In the genomic region with DNA sequence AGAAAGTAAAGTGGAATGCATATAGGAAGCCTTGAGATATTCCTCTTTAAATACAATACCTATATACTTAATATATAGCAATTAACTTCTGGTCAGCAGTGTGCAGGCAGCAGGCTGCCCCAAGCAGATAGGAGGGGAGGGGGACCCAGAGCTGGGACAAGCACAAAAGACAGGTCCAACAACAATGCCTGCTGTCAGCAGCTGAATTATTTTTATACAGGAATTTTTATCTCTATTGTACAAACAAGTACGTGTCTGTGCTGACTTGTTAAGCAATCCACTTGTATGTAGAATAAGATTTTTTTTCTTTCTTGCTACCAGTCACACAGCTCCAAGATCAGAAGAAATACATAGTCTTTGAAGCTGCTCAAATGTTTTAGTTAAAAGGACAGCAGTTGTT, we compare ENCODE assay signal across 25 cellular contexts. TPM values are rescaled to one million over a fixed set of nuclear protein-coding genes. Genes with fewer than 3 reads are reported as not detected.
DNase-seq lines count a peak whose midpoint lies in the region; ATAC-seq, FAIRE-seq and TF ChIP-seq lines count a peak whose summit lies in the region.
"Had no signal": no experiment of that assay in that cellular context is flagged by ENCODE, and none has a peak within 500 bp of the region (broad histone marks: within the 10 kb centered on the region; RNA-seq: fewer than 3 reads in every experiment).

No MANE protein-coding gene starts in this region.

- H3K27me3 ChIP-seq in bronchial epithelial cell (ENCODE audit: control insufficient read depth, insufficient read depth, low read length) = no peaks in the 10 kb centered on the region
- H3K27me3 ChIP-seq: ovary, vagina had no signal

- peak overlapping the region; percentile 96 for H3K27ac Mint-ChIP-seq in mesothelial cell of epicardium
- H3K27ac Mint-ChIP-seq: activated CD4-positive, alpha-beta memory T cell treated with anti-CD3 and anti-CD28 coated beads, Interleukin-2, amount 10 ng/mL, durations not matched to agents 7 days and 5 days; CD4-positive, alpha-beta memory T cell had no signal

- DNase-seq in AG10803 (ENCODE audit: low read depth) (peak; percentile 50), bronchial epithelial cell (ENCODE audit: low read depth) (peak; percentile 67), mesothelial cell of epicardium (ENCODE audit: low spot score in 2 of 2, unreplicated experiment in 2 of 2) (no peak), SIG-M5 treated with dmso at 0.1 percent for 504 hours (lab: John Stamatoyannopoulos, UW; ENCODE audit: unreplicated experiment) (no peak), UCSD-AML1 (lab: John Stamatoyannopoulos, UW; ENCODE audit: unreplicated experiment) (no peak)
- DNase-seq in stimulated activated naive CD4-positive, alpha-beta T cell treated with Interleukin-2 at 50 U/mL for 16 hours (lab: John Stamatoyannopoulos, UW) = no peak
- DNase-seq: activated CD4-positive, alpha-beta memory T cell treated with anti-CD3 and anti-CD28 coated beads, Interleukin-2, amount 10 ng/mL, durations not matched to agents 7 days and 5 days; activated naive CD4-positive, alpha-beta T cell; activated T-cell treated with anti-CD3 and anti-CD28 coated beads, Interleukin-2, amount 50 U/mL, for 1 hour; amygdala; CD4-positive, alpha-beta memory T cell; DMS53; effector memory CD4-positive, alpha-beta T cell; naive thymus-derived CD4-positive, alpha-beta T cell; NCI-H1092; NCI-H526 treated with DMSO at 0.1 percent for 48 hours; ovary; SHP77 treated with DMSO at 0.1 percent for 48 hours; stimulated activated CD4-positive, alpha-beta T cell treated with anti-CD3 and anti-CD28 coated beads, Interleukin-2, amount 100 ng/mL, for 24 hours had no signal

- H3K27me3 Mint-ChIP-seq in mesothelial cell of epicardium (ENCODE audit: low read depth) = no peaks in the 10 kb centered on the region

- no peak for ATAC-seq in GM21447 (IDR thresholded peaks at IDR 0.05; ENCODE audit: unreplicated experiment)
- ATAC-seq: A549; naive thymus-derived CD4-positive, alpha-beta T cell had no signal

- peaks cover 94% of the 10 kb centered on the region for H3K4me1 Mint-ChIP-seq in mesothelial cell of epicardium
- H3K4me1 Mint-ChIP-seq: activated CD4-positive, alpha-beta memory T cell treated with anti-CD3 and anti-CD28 coated beads, Interleukin-2, amount 10 ng/mL, durations not matched to agents 7 days and 5 days; CD4-positive, alpha-beta memory T cell had no signal

- CTCF ChIA-PET in HEK293 (lab: Yijun Ruan, JAX) = no interaction called here

- no peaks in the 10 kb centered on the region for H3K9me3 Mint-ChIP-seq in mesothelial cell of epicardium
- H3K9me3 Mint-ChIP-seq: activated CD4-positive, alpha-beta memory T cell treated with anti-CD3 and anti-CD28 coated beads, Interleukin-2, amount 10 ng/mL, durations not matched to agents 7 days and 5 days; naive thymus-derived CD4-positive, alpha-beta T cell had no signal

- H3K4me1 ChIP-seq in HEK293 (ENCODE audit: control insufficient read depth, insufficient read depth, low read length) = peaks cover 80% of the 10 kb centered on the region

- H3K9me3 ChIP-seq in HEK293 (ENCODE audit: control insufficient read depth, insufficient read depth, low read depth, low read length) = no peaks in the 10 kb centered on the region
- H3K9me3 ChIP-seq: A549, ovary, vagina had no signal

- POLR2A ChIA-PET in HEK293 (lab: Yijun Ruan, JAX) = interaction anchor here (1.7 kb wide), 1 partner anchor 17 kb away, joined by 4 read pairs; the partner anchor contains the start of gene BCL11A

- no peak overlapping the region for H3K27ac ChIP-seq in HEK293 (ENCODE audit: extremely low read depth, low read depth, low read length)
- H3K27ac ChIP-seq: A549, KMS-11, ovary, vagina had no signal

- peaks cover 0 to 11% of the 10 kb centered on the region in 2 experiments; a peak in 1 of 3 replicates for H3K36me3 ChIP-seq in HEK293 (ENCODE audit: control insufficient read depth in 2 of 2, insufficient read depth in 1 of 2, low read length in 2 of 2)
- H3K36me3 ChIP-seq in bronchial epithelial cell (ENCODE audit: control insufficient read depth, insufficient read depth, low read length) = no peaks in the 10 kb centered on the region
- H3K36me3 ChIP-seq: ovary, vagina had no signal

- H3K4me3 Mint-ChIP-seq in mesothelial cell of epicardium = no peak overlapping the region
- H3K4me3 Mint-ChIP-seq: activated CD4-positive, alpha-beta memory T cell treated with anti-CD3 and anti-CD28 coated beads, Interleukin-2, amount 10 ng/mL, durations not matched to agents 7 days and 5 days; CD4-positive, alpha-beta memory T cell had no signal

- no peaks in the 10 kb centered on the region for H3K36me3 Mint-ChIP-seq in mesothelial cell of epicardium
- H3K36me3 Mint-ChIP-seq: CD4-positive, alpha-beta memory T cell; naive thymus-derived CD4-positive, alpha-beta T cell had no signal

- no peak for FAIRE-seq in bronchial epithelial cell (lab: Jason Lieb, UNC)
- FAIRE-seq: A549 had no signal

- H3K4me3 ChIP-seq in AG10803 (ENCODE audit: low read length) (no peak overlapping the region), HEK293 (ENCODE audit: low read depth, low read length) (no peak overlapping the region), bronchial epithelial cell (ENCODE audit: low read depth, low read length) (no peak overlapping the region)
- H3K4me3 ChIP-seq: A549, ovary, vagina had no signal

- no peak for TF ChIP-seq CTCF in AG10803 (conservative IDR thresholded peaks at IDR 0.05; ENCODE audit: low read length)
- TF ChIP-seq CTCF in HEK293 (tag by site-specific recombination; IDR thresholded peaks at IDR 0.05) = no peak
- no peak for TF ChIP-seq CTCF in bronchial epithelial cell (IDR thresholded peaks at IDR 0.05; ENCODE audit: insufficient read depth, low read length, severe bottlenecking)
- TF ChIP-seq CTCF in mesothelial cell of epicardium (IDR thresholded peaks at IDR 0.05; ENCODE audit: unreplicated experiment) = no peak

TF ChIP-seq in HEK293, 187 proteins besides CTCF, POLR2A, EP300 and RAD21:
- no peak for TF ChIP-seq ZNF133 (tag by site-specific recombination; IDR thresholded peaks at IDR 0.05)
- no peak for TF ChIP-seq ZNF248 (tag by site-specific recombination; IDR thresholded peaks at IDR 0.05)
- TF ChIP-seq REPIN1 (tag by site-specific recombination; IDR thresholded peaks at IDR 0.05; ENCODE audit: low read depth) = no peak
- no peak for TF ChIP-seq ZNF555 (tag by site-specific recombination; conservative IDR thresholded peaks at IDR 0.05)
- TF ChIP-seq, protein P1, sequence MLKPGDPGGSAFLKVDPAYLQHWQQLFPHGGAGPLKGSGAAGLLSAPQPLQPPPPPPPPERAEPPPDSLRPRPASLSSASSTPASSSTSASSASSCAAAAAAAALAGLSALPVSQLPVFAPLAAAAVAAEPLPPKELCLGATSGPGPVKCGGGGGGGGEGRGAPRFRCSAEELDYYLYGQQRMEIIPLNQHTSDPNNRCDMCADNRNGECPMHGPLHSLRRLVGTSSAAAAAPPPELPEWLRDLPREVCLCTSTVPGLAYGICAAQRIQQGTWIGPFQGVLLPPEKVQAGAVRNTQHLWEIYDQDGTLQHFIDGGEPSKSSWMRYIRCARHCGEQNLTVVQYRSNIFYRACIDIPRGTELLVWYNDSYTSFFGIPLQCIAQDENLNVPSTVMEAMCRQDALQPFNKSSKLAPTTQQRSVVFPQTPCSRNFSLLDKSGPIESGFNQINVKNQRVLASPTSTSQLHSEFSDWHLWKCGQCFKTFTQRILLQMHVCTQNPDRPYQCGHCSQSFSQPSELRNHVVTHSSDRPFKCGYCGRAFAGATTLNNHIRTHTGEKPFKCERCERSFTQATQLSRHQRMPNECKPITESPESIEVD (tag by site-specific recombination; IDR thresholded peaks at IDR 0.05) = peak; percentile 59
- no peak for TF ChIP-seq ZNF391 (tag by site-specific recombination; IDR thresholded peaks at IDR 0.05; ENCODE audit: borderline replicate concordance, low read depth)
- 0 out of 2 replicates have a peak, but pooled peaks have one; percentile 6 for TF ChIP-seq FEZF1 (tag by site-specific recombination; IDR thresholded peaks at IDR 0.05)
- no peak for TF ChIP-seq OVOL3 (tag by site-specific recombination; IDR thresholded peaks at IDR 0.05)
- no peak for TF ChIP-seq MZF1 (tag by site-specific recombination; IDR thresholded peaks at IDR 0.05; ENCODE audit: borderline replicate concordance)
- TF ChIP-seq ZNF121 (tag by site-specific recombination; IDR thresholded peaks at IDR 0.05) = no peak

RNA-seq across cellular contexts. Expression of gene BCL11A, which starts 16.7 kb away (rescaled TPM):
- total RNA-seq in bronchial epithelial cell (1.8 and 3.6 TPM in 2 replicates), mesothelial cell of epicardium (139 to 142 TPM (median 141 TPM) in 3 replicates)
- total RNA-seq: activated CD4-positive, alpha-beta memory T cell treated with anti-CD3 and anti-CD28 coated beads, Interleukin-2, amount 10 ng/mL, durations not matched to agents 7 days and 5 days; T-helper 1 cell treated with Interleukin-12 subunit alpha and Interleukin-12 subunit beta and Interleukin-4 antibody, amounts not matched to agents 30 ng/mL and 1 ng/mL, for 36 hours had no signal

Comparison
In these comparisons a context has a peak if more than half of its experiments do, and no peak if none do; other contexts are left out.
1. DNase-seq: peak in AG10803 (single experiment) and bronchial epithelial cell (single experiment); none in mesothelial cell of epicardium (0 of 2), stimulated activated naive CD4-positive, alpha-beta T cell treated with Interleukin-2 at 50 U/mL for 16 hours (single experiment), SIG-M5 treated with dmso at 0.1 percent for 504 hours (single experiment) and UCSD-AML1 (single experiment).
2. RNA of gene BCL11A, which starts 16.7 kb away (total RNA-seq): 139 to 142 TPM in mesothelial cell of epicardium; 1.8 to 3.6 TPM in bronchial epithelial cell; every median in the first group is over 10 times any median in the second.